Comparison of ENCODE assay signal across 8 cellular contexts in genomic region chr10:74190494-74190893, GRCh38. TPM values are rescaled to one million over a fixed set of nuclear protein-coding genes. Genes with fewer than 3 reads are reported as not detected.
DNase-seq lines count a peak whose midpoint lies in the region; ATAC-seq and TF ChIP-seq lines count a peak whose summit lies in the region.

No MANE protein-coding gene starts in this region.

- TF ChIP-seq CTCF in CD8-positive, alpha-beta T cell (IDR thresholded peaks at IDR 0.05) = no peak
- TF ChIP-seq CTCF in mammary epithelial cell (conservative IDR thresholded peaks at IDR 0.05 in 1 of 2, IDR thresholded peaks at IDR 0.05 in 1 of 2; ENCODE audit: extremely low read depth in 1 of 2, insufficient read depth in 1 of 2, low read depth in 1 of 2, low read length in 2 of 2) (no peak), uterus (IDR thresholded peaks at IDR 0.05) (no peak), WERI-Rb-1 (IDR thresholded peaks at IDR 0.05; ENCODE audit: low read depth, low read length) (no peak)

- no peak for DNase-seq in CD8-positive, alpha-beta T cell
- no peak for DNase-seq in mammary epithelial cell
- no peak for DNase-seq in naive thymus-derived CD8-positive, alpha-beta T cell
- DNase-seq in uterus = no peak
- DNase-seq in WERI-Rb-1 = no peak

- peak overlapping the region; percentile 33 for H3K27ac ChIP-seq in CD8-positive, alpha-beta T cell (ENCODE audit: low read depth, low read length)
- H3K27ac ChIP-seq in KOPT-K1 (ENCODE audit: low read depth, low read length, poor library complexity, severe bottlenecking) (peak overlapping the region; percentile 42), mammary epithelial cell (ENCODE audit: insufficient read depth, low read depth, low read length) (peak overlapping the region; percentile 79), uterus (peak overlapping the region in 1 of 2 donors; percentile 12), WERI-Rb-1 (no peak overlapping the region)

- CTCF ChIA-PET in CD8-positive, alpha-beta T cell (lab: Charles Lee) = interaction anchor here (0.9 to 1.7 kb wide), 3 partner anchors 12 to 40 kb away, joined by 3 to 5 read pairs (median 4); partner anchors contain the start of genes ADK and AP3M1
- CTCF ChIA-PET in mammary epithelial cell (lab: Charles Lee; ENCODE audit: low non-redundant PET) = interaction anchor here (1.1 kb wide), 1 partner anchor 44 kb away, joined by 3 read pairs; no protein-coding TSS in a partner anchor

- in situ Hi-C loops in mammary epithelial cell (cut with MboI; ENCODE audit: low sequenced_read_pairs in 2 of 2) = no loop called here

- H3K36me3 Mint-ChIP-seq in CD8-positive, alpha-beta T cell = no peaks in the 10 kb centered on the region
- no peaks in the 10 kb centered on the region for H3K36me3 Mint-ChIP-seq in naive thymus-derived CD8-positive, alpha-beta T cell

- no peak for TF ChIP-seq POLR2A in uterus (IDR thresholded peaks at IDR 0.05)

- peaks cover 92% of the 10 kb centered on the region for H3K79me2 ChIP-seq in mammary epithelial cell (ENCODE audit: insufficient read depth, low read length)

- peak overlapping the region; percentile 3 for H2AFZ ChIP-seq in mammary epithelial cell (ENCODE audit: low read depth, low read length)

- POLR2A ChIA-PET in CD8-positive, alpha-beta T cell (lab: Charles Lee) = interaction anchor here (0.9 to 3.6 kb wide), 2 partner anchors 13 to 50 kb away, joined by 4 to 30 read pairs; no protein-coding TSS in a partner anchor
- POLR2A ChIA-PET in naive thymus-derived CD8-positive, alpha-beta T cell (lab: Charles Lee) = interaction anchor here (0.7 to 3.7 kb wide), 7 partner anchors 11 to 40 kb away, joined by 3 to 31 read pairs (median 5); partner anchors contain the start of genes ADK and AP3M1

- H3K27ac Mint-ChIP-seq in CD8-positive, alpha-beta T cell = peak overlapping the region; percentile 90
- H3K27ac Mint-ChIP-seq in naive thymus-derived CD8-positive, alpha-beta T cell = peak overlapping the region; percentile 87 to 99 (median 92)

- no peak overlapping the region for H3K4me3 ChIP-seq in CD8-positive, alpha-beta T cell (ENCODE audit: low read depth, low read length)
- peak overlapping the region in 2 of 3 experiments; percentile 6 to 28 for H3K4me3 ChIP-seq in mammary epithelial cell (replicated peaks in 1 of 3; ENCODE audit: insufficient read depth in 1 of 3, low read depth in 2 of 3, low read length in 3 of 3)
- no peak overlapping the region for H3K4me3 ChIP-seq in uterus
- H3K4me3 ChIP-seq in WERI-Rb-1 (ENCODE audit: low read depth, low read length) = no peak overlapping the region

- no peaks in the 10 kb centered on the region for H3K36me3 ChIP-seq in CD8-positive, alpha-beta T cell (ENCODE audit: insufficient read depth, low read length)
- no peaks in the 10 kb centered on the region for H3K36me3 ChIP-seq in KOPT-K1 (ENCODE audit: insufficient read depth, low read length)
- H3K36me3 ChIP-seq in mammary epithelial cell (ENCODE audit: insufficient read depth, low read length) = no peaks in the 10 kb centered on the region
- H3K36me3 ChIP-seq in uterus = no peaks in the 10 kb centered on the region
- H3K36me3 ChIP-seq in WERI-Rb-1 = no peaks in the 10 kb centered on the region

- H3K9ac ChIP-seq in mammary epithelial cell (ENCODE audit: insufficient read depth, low read length) = peak overlapping the region; percentile 48

- H3K4me2 ChIP-seq in mammary epithelial cell (ENCODE audit: insufficient read depth, low read depth, low read length) = peak overlapping the region; percentile 57

- BruUV-seq in mammary epithelial cell (replicated peaks; lab: Mats Ljungman, UMichigan) = TSS peak; percentile 53

- intact Hi-C loops in CD8-positive, alpha-beta T cell (cut with DNase I, micrococcal nuclease) = loop anchor here in 1 of 2 experiments (2.0 to 5.0 kb wide), 3 partner anchors 14 to 38 kb away; partner anchors contain the start of genes ADK and AP3M1
- intact Hi-C loops in mammary epithelial cell (cut with micrococcal nuclease) (loop anchor here (1.0 to 2.0 kb wide), 4 partner anchors 14 to 39 kb away; partner anchors contain the start of gene ADK), uterus (cut with DNase I; ENCODE audit: low total_unique reads) (no loop called here)

- peaks cover 67% of the 10 kb centered on the region for H3K4me1 Mint-ChIP-seq in CD8-positive, alpha-beta T cell (ENCODE audit: low read depth)
- H3K4me1 Mint-ChIP-seq in naive thymus-derived CD8-positive, alpha-beta T cell = peaks cover 25 to 78% (median 64%) of the 10 kb centered on the region in 4 donors

- no peaks in the 10 kb centered on the region for H3K27me3 ChIP-seq in CD8-positive, alpha-beta T cell (ENCODE audit: insufficient read depth, low read length)
- no peaks in the 10 kb centered on the region for H3K27me3 ChIP-seq in mammary epithelial cell (ENCODE audit: insufficient read depth, low read length)
- H3K27me3 ChIP-seq in uterus = no peaks in the 10 kb centered on the region
- no peaks in the 10 kb centered on the region for H3K27me3 ChIP-seq in WERI-Rb-1 (ENCODE audit: insufficient read depth, low read depth, severe bottlenecking)

- dilution Hi-C loops in mammary epithelial cell (cut with HindIII; ENCODE audit: low sequenced_read_pairs) = no loop called here

- no peak for ATAC-seq in CD8-positive, alpha-beta T cell
- no peak for ATAC-seq in naive thymus-derived CD8-positive, alpha-beta T cell
- ATAC-seq in GM21515 (IDR thresholded peaks at IDR 0.05; ENCODE audit: unreplicated experiment) (no peak), GM19395 (IDR thresholded peaks at IDR 0.05; ENCODE audit: unreplicated experiment) (no peak)

- H3K9me3 ChIP-seq in CD8-positive, alpha-beta T cell (ENCODE audit: low read length) = no peaks in the 10 kb centered on the region
- no peaks in the 10 kb centered on the region for H3K9me3 ChIP-seq in KOPT-K1 (ENCODE audit: insufficient read depth, low read length, poor library complexity, severe bottlenecking)
- no peaks in the 10 kb centered on the region for H3K9me3 ChIP-seq in mammary epithelial cell (replicated peaks; ENCODE audit: insufficient read depth, low read length)
- H3K9me3 ChIP-seq in uterus = no peaks in the 10 kb centered on the region
- no peaks in the 10 kb centered on the region for H3K9me3 ChIP-seq in WERI-Rb-1 (ENCODE audit: severe bottlenecking)

- H3K9me3 Mint-ChIP-seq in CD8-positive, alpha-beta T cell = no peaks in the 10 kb centered on the region
- H3K9me3 Mint-ChIP-seq in naive thymus-derived CD8-positive, alpha-beta T cell = no peaks in the 10 kb centered on the region

- no peaks in the 10 kb centered on the region for H3K27me3 Mint-ChIP-seq in CD8-positive, alpha-beta T cell (ENCODE audit: low read depth)
- no peaks in the 10 kb centered on the region for H3K27me3 Mint-ChIP-seq in naive thymus-derived CD8-positive, alpha-beta T cell

- peak overlapping the region; percentile 49 for H3K4me3 Mint-ChIP-seq in CD8-positive, alpha-beta T cell
- peak overlapping the region; percentile 26 to 81 (median 72) for H3K4me3 Mint-ChIP-seq in naive thymus-derived CD8-positive, alpha-beta T cell

- peaks cover 35% of the 10 kb centered on the region for H3K4me1 ChIP-seq in CD8-positive, alpha-beta T cell (ENCODE audit: insufficient read depth, low read length)
- H3K4me1 ChIP-seq in mammary epithelial cell (ENCODE audit: insufficient read depth, low read length) = peaks cover 54% of the 10 kb centered on the region
- H3K4me1 ChIP-seq in uterus = no peaks in the 10 kb centered on the region

- H4K20me1 ChIP-seq in mammary epithelial cell (ENCODE audit: insufficient read depth, low read length) = no peaks in the 10 kb centered on the region

RNA-seq across cellular contexts. Expression of gene ADK, which starts 39.5 kb away (rescaled TPM):
- 10 to 100 TPM; 20.7 to 21.8 TPM for total RNA-seq in CD8-positive, alpha-beta T cell
- total RNA-seq in mammary epithelial cell (100 to 1,000 TPM in 1 of 2 donors, 10 to 100 TPM in 1; 87.9 to 120 TPM), uterus (10 to 100 TPM; 12.6 to 41.1 (median 19.0) TPM)
- polyA plus RNA-seq in mammary epithelial cell = 68.7 TPM
- 39.9 TPM for polyA minus RNA-seq in mammary epithelial cell
- total RNA-seq in naive thymus-derived CD8-positive, alpha-beta T cell = 10 to 100 TPM; 29.6 to 32.9 TPM
- 10 to 100 TPM; 48.7 to 52.4 (median 49.0) TPM for polyA plus RNA-seq in naive thymus-derived CD8-positive, alpha-beta T cell

RNA-seq across cellular contexts. Expression of gene AP3M1, which starts 39.9 kb away (rescaled TPM):
- 10 to 100 TPM; 18.7 to 22.8 TPM for total RNA-seq in CD8-positive, alpha-beta T cell
- total RNA-seq in mammary epithelial cell (10 to 100 TPM; 30.2 to 34.3 TPM), uterus (10 to 100 TPM; 13.8 to 37.8 (median 28.4) TPM)
- 23.8 TPM for polyA plus RNA-seq in mammary epithelial cell
- 22.9 TPM for polyA minus RNA-seq in mammary epithelial cell
- 10 to 100 TPM; 39.4 to 40.2 TPM for total RNA-seq in naive thymus-derived CD8-positive, alpha-beta T cell
- polyA plus RNA-seq in naive thymus-derived CD8-positive, alpha-beta T cell = 10 to 100 TPM; 24.7 to 36.0 (median 28.4) TPM

Comparison
In these comparisons a context has a peak if more than half of its experiments do, and no peak if none do; other contexts are left out.
1. H3K4me3 ChIP-seq: peak in mammary epithelial cell (2 of 3); none in CD8-positive, alpha-beta T cell (single experiment), uterus (0 of 2) and WERI-Rb-1 (single experiment).